ENCODE assay signal across 8 cellular contexts in the genomic region with DNA sequence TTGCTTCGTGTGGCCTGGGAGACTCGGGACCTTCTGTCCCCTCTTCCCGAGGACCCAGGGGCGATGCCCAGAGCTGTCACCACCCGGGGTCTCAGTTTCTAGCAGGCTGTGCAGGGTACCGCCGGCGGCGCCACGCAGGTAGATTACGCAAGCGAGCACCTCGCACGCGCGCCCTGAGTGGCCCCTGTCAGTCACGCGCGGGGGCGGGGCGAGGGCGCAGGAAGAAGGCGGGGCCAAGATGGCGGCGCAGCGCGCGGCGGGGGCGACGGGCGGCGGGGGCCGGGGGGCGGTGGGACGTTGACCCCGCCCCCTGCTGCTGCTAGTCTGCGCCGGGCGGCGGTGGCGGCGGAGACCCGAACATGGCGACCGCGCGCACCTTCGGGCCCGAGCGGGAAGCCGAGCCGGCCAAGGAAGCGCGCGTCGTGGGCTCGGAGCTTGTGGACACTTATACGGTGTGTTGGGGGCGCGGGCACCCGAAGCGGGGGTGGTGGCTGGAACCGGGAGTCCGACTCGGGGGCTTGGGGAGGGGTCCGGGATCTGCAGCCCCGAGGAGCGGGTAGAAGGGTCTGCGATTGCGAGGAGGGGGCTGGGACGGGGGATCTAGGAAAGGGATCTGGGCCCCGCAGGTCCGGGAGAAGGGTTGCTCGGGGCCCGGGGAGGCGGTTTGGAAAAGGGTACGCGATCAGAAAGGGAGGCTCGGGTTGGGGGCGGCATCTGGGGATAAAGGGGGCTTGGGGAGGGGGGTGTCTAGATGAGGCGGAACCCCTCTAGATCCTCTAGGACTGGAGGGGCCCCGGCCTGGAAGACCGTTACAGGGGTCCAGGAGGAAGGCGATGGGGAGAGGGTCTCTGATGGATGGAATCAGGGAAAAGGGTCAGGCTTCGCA. TPM values are rescaled to one million over a fixed set of nuclear protein-coding genes. Genes with fewer than 3 reads are reported as not detected.
DNase-seq lines count a peak whose midpoint lies in the region; ATAC-seq and TF ChIP-seq lines count a peak whose summit lies in the region.

NISCH (plus strand) TSS at position 322 of the 886 bp plus-strand sequence; CDS start at position 360, 38 bp downstream.

- TF ChIP-seq CTCF in kidney epithelial cell (IDR thresholded peaks at IDR 0.05; ENCODE audit: insufficient read depth, low read length, poor library complexity, severe bottlenecking) = no peak

- peaks cover 39% of the 10 kb centered on the region for H3K4me1 Mint-ChIP-seq in central memory CD8-positive, alpha-beta T cell

- H3K4me3 Mint-ChIP-seq in central memory CD8-positive, alpha-beta T cell = peak within 1 kb of the TSS; percentile 90

- H3K36me3 ChIP-seq in kidney epithelial cell (ENCODE audit: control insufficient read depth, insufficient read depth, low read length) = no peaks in the 10 kb centered on the region

- peak within 1 kb of the TSS; percentile 88 for H3K4me3 ChIP-seq in kidney epithelial cell (ENCODE audit: low read depth, low read length)

- H3K27me3 ChIP-seq in kidney epithelial cell (ENCODE audit: control insufficient read depth, insufficient read depth, low read length) = no peaks in the 10 kb centered on the region

- H3K27me3 Mint-ChIP-seq in central memory CD8-positive, alpha-beta T cell = no peaks in the 10 kb centered on the region

- peak; percentile 79 for ATAC-seq in HG02943 (IDR thresholded peaks at IDR 0.05; ENCODE audit: low read depth, unreplicated experiment)
- peak; percentile 91 to 92 for ATAC-seq in activated CD4-positive, CD25-positive, alpha-beta regulatory T cell treated with anti-CD3 and anti-CD28 coated beads, Interleukin-2, amount 50 U/mL, for 24 hours
- ATAC-seq in central memory CD8-positive, alpha-beta T cell (replicated peaks; ENCODE audit: extremely low read depth, poor library complexity, severe bottlenecking) = peak; percentile 92

- DNase-seq in SHP77 (lab: John Stamatoyannopoulos, UW) (peak; percentile 64 to 65), SHP77 treated with DMSO at 0.1 percent for 48 hours (lab: John Stamatoyannopoulos, UW) (no peak), NCI-H345 (lab: John Stamatoyannopoulos, UW) (peak; percentile 82), kidney epithelial cell (ENCODE audit: low read depth) (peak; percentile 16)
- peak; percentile 94 to 97 for DNase-seq in central memory CD8-positive, alpha-beta T cell (ENCODE audit: low spot score in 2 of 2)
- DNase-seq in stimulated activated CD4-positive, alpha-beta T cell treated with anti-CD3 and anti-CD28 coated beads, Interleukin-15, amount 100 ng/mL, for 48 hours (ENCODE audit: low read depth in 2 of 2) = peak; percentile 89 to 96

- H3K27ac Mint-ChIP-seq in central memory CD8-positive, alpha-beta T cell (ENCODE audit: low read depth) = peak within 1 kb of the TSS; percentile 96

- no peaks in the 10 kb centered on the region for H3K9me3 Mint-ChIP-seq in central memory CD8-positive, alpha-beta T cell

- peaks cover 33% of the 10 kb centered on the region for H3K36me3 Mint-ChIP-seq in central memory CD8-positive, alpha-beta T cell (ENCODE audit: insufficient read depth)

RNA-seq across cellular contexts. Expression of gene NISCH, which starts in this region (rescaled TPM):
- 62.5 and 65.4 TPM in 2 replicates for total RNA-seq in kidney epithelial cell
